In genomic region chr14:22265319-22266140, GRCh38 we compare ENCODE assay signal across 10 cellular contexts.
DNase-seq lines count a peak whose midpoint lies in the region; ATAC-seq lines count a peak whose summit lies in the region.
"Had no signal": no experiment of that assay in that cellular context is flagged by ENCODE, and none has a peak within 500 bp of the region (broad histone marks: within the 10 kb centered on the region; RNA-seq: fewer than 3 reads in every experiment).

No MANE protein-coding gene starts in this region.

- no peaks in the 10 kb centered on the region for H3K27me3 ChIP-seq in CD4-positive, alpha-beta memory T cell (ENCODE audit: insufficient read depth, low read length)
- H3K27me3 ChIP-seq in HUES48 (ENCODE audit: control insufficient read depth, insufficient read depth, low read length), result no peaks in the 10 kb centered on the region

- CTCF ChIA-PET in CD4-positive, alpha-beta memory T cell (lab: Charles Lee; ENCODE audit: partially characterized antibody), result interaction anchor here (2.0 kb wide), 1 partner anchor 304 kb away, joined by 6 read pairs; no protein-coding TSS in a partner anchor

- H3K4me3 Mint-ChIP-seq in CD4-positive, alpha-beta memory T cell, result peak overlapping the region in 7 of 8 donors; percentile 39 to 80 (median 55)
- peak overlapping the region; percentile 59 for H3K4me3 Mint-ChIP-seq in activated naive CD8-positive, alpha-beta T cell treated with anti-CD3 and anti-CD28 coated beads for 36 hours
- no peak overlapping the region for H3K4me3 Mint-ChIP-seq in memory B cell
- H3K4me3 Mint-ChIP-seq: activated naive CD4-positive, alpha-beta T cell treated with anti-CD3 and anti-CD28 coated beads for 36 hours had no signal

- intact Hi-C loops in CD4-positive, alpha-beta memory T cell (cut with micrococcal nuclease), result no loop called here

- H3K4me3 ChIP-seq in CD4-positive, alpha-beta memory T cell (ENCODE audit: low read length in 2 of 2), result no peak overlapping the region
- H3K4me3 ChIP-seq in HUES48 (ENCODE audit: low read depth, low read length), result no peak overlapping the region

- no peaks in the 10 kb centered on the region for H3K36me3 ChIP-seq in CD4-positive, alpha-beta memory T cell (ENCODE audit: insufficient read depth, low read length)
- H3K36me3 ChIP-seq in HUES48 (ENCODE audit: control insufficient read depth, insufficient read depth, low read length), result no peaks in the 10 kb centered on the region

- H3K27me3 Mint-ChIP-seq in CD4-positive, alpha-beta memory T cell, result no peaks in the 10 kb centered on the region
- H3K27me3 Mint-ChIP-seq in activated naive CD8-positive, alpha-beta T cell treated with anti-CD3 and anti-CD28 coated beads for 36 hours, result no peaks in the 10 kb centered on the region
- H3K27me3 Mint-ChIP-seq in memory B cell, result peaks cover 28% of the 10 kb centered on the region

- no peaks in the 10 kb centered on the region for H3K9me3 ChIP-seq in CD4-positive, alpha-beta memory T cell (ENCODE audit: control insufficient read depth in 1 of 2, low read length in 2 of 2)
- no peaks in the 10 kb centered on the region for H3K9me3 ChIP-seq in HUES48 (ENCODE audit: control insufficient read depth, insufficient read depth, low read length)

- no peaks in the 10 kb centered on the region for H3K9me3 Mint-ChIP-seq in CD4-positive, alpha-beta memory T cell
- no peaks in the 10 kb centered on the region for H3K9me3 Mint-ChIP-seq in activated naive CD8-positive, alpha-beta T cell treated with anti-CD3 and anti-CD28 coated beads for 36 hours
- H3K9me3 Mint-ChIP-seq in memory B cell, result no peaks in the 10 kb centered on the region
- H3K9me3 Mint-ChIP-seq: activated naive CD4-positive, alpha-beta T cell treated with anti-CD3 and anti-CD28 coated beads for 36 hours had no signal

- ATAC-seq in memory B cell (ENCODE audit: low read depth), result peak; percentile 58
- no peak for ATAC-seq in GM19397 (IDR thresholded peaks at IDR 0.05; ENCODE audit: unreplicated experiment)
- ATAC-seq in GM18502 (IDR thresholded peaks at IDR 0.05; ENCODE audit: poor library complexity, unreplicated experiment), result no peak
- no peak for ATAC-seq in GM21717 (IDR thresholded peaks at IDR 0.05; ENCODE audit: unreplicated experiment)

- no peak overlapping the region for H3K9ac ChIP-seq in HUES48 (ENCODE audit: low read depth, low read length)

- no peaks in the 10 kb centered on the region for H3K36me3 Mint-ChIP-seq in CD4-positive, alpha-beta memory T cell
- no peaks in the 10 kb centered on the region for H3K36me3 Mint-ChIP-seq in activated naive CD8-positive, alpha-beta T cell treated with anti-CD3 and anti-CD28 coated beads for 36 hours
- H3K36me3 Mint-ChIP-seq in memory B cell, result no peaks in the 10 kb centered on the region

- no peak overlapping the region for H3K27ac ChIP-seq in CD4-positive, alpha-beta memory T cell (ENCODE audit: low read depth, low read length)
- H3K27ac ChIP-seq in HUES48 (ENCODE audit: low read depth, low read length), result peak overlapping the region; percentile 53

- POLR2A ChIA-PET in CD4-positive, alpha-beta memory T cell (lab: Charles Lee; ENCODE audit: partially characterized antibody), result no interaction called here

- H3K27ac Mint-ChIP-seq in CD4-positive, alpha-beta memory T cell, result peak overlapping the region in 6 of 7 donors; percentile 70 to 89 (median 82)
- H3K27ac Mint-ChIP-seq in activated naive CD8-positive, alpha-beta T cell treated with anti-CD3 and anti-CD28 coated beads for 36 hours, result peak overlapping the region; percentile 74
- no peak overlapping the region for H3K27ac Mint-ChIP-seq in memory B cell
- H3K27ac Mint-ChIP-seq: activated naive CD4-positive, alpha-beta T cell treated with anti-CD3 and anti-CD28 coated beads for 36 hours had no signal

- peak in 1 of 5 donors; percentile 2 for DNase-seq in CD4-positive, alpha-beta memory T cell
- DNase-seq in activated naive CD8-positive, alpha-beta T cell treated with anti-CD3 and anti-CD28 coated beads for 36 hours, result no peak
- DNase-seq in memory B cell (ENCODE audit: low spot score in 2 of 2), result no peak
- no peak for DNase-seq in SW 1271 (lab: John Stamatoyannopoulos, UW)
- DNase-seq: activated naive CD4-positive, alpha-beta T cell treated with anti-CD3 and anti-CD28 coated beads for 36 hours; NCI-H2081 had no signal

- no peaks in the 10 kb centered on the region for H3K4me1 Mint-ChIP-seq in CD4-positive, alpha-beta memory T cell
- peaks cover 4% of the 10 kb centered on the region for H3K4me1 Mint-ChIP-seq in activated naive CD8-positive, alpha-beta T cell treated with anti-CD3 and anti-CD28 coated beads for 36 hours
- peaks cover 11% of the 10 kb centered on the region for H3K4me1 Mint-ChIP-seq in memory B cell

- H3K4me1 ChIP-seq in CD4-positive, alpha-beta memory T cell (ENCODE audit: insufficient read depth, low read length), result no peaks in the 10 kb centered on the region
- H3K4me1 ChIP-seq in HUES48 (ENCODE audit: control insufficient read depth, insufficient read depth, low read length), result peaks cover 31% of the 10 kb centered on the region
